Comparison of ENCODE assay signal across 11 cellular contexts in the genomic region with DNA sequence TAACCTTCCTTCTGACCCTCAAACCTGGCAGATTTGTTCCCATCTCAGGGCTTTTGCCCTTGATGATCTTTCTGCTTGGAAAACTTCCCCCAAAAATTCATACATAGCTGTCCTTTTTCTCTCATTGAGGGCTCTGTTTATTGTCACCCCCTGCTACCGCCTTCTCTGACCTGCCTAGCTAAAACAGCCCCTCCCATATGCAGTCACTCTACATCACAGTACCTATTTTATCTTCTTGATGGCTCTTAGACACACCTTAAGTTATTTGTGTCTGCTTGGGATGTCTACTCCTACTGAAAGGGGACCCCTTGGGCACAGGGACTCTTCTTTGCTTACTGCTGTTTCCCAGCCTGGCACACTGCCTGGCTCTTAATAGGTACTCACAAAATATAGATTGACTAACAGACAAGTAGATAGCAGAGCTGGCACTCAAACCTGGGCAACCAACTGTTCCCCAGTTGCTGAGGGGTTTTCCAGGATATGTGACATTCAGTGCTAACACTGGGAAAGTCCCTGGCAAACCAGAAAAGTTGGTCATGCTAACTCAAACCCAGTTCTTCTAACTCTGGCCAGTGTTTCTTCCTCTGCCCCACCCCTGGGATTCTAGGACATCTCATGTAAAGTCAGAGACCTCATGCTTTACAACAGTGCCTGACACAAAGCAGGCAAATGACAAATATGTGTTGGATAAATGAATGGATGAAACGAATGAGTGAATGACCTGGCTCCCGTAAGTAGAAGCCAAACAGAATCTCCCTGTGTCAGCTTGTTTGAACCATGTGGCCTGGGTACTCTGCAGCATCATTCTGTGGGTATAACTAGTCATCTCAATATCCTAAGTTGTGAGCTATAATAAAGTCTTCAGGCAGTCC. TPM values are rescaled to one million over a fixed set of nuclear protein-coding genes. Genes with fewer than 3 reads are reported as not detected.
DNase-seq lines count a peak whose midpoint lies in the region; ATAC-seq and TF ChIP-seq lines count a peak whose summit lies in the region.
"Had no signal": no experiment of that assay in that cellular context is flagged by ENCODE, and none has a peak within 500 bp of the region (broad histone marks: within the 10 kb centered on the region; RNA-seq: fewer than 3 reads in every experiment).

No MANE protein-coding gene starts in this region.

- no peaks in the 10 kb centered on the region for H3K36me3 ChIP-seq in mesenchymal stem cell (ENCODE audit: control insufficient read depth in 1 of 2, insufficient read depth in 2 of 2, low read depth in 1 of 2, low read length in 2 of 2)
- H3K36me3 ChIP-seq: BE2C had no signal

- no peaks in the 10 kb centered on the region for H3K9me3 ChIP-seq in mesenchymal stem cell (ENCODE audit: control insufficient read depth, low read length)
- H3K9me3 ChIP-seq: BE2C had no signal

- H4K91ac ChIP-seq in mesenchymal stem cell (ENCODE audit: low read length), result no peak overlapping the region

- H3K9me3 Mint-ChIP-seq in natural killer cell treated with Interleukin-12 subunit alpha and Interleukin-12 subunit beta and Interleukin-15 and Interleukin-18, amount 100 ng/mL, for 72 hours, result no peaks in the 10 kb centered on the region
- H3K9me3 Mint-ChIP-seq in natural killer cell, result no peaks in the 10 kb centered on the region
- H3K9me3 Mint-ChIP-seq in T-helper 1 cell treated with Interleukin-12 subunit alpha and Interleukin-12 subunit beta and Interleukin-4 antibody, amounts not matched to agents 30 μg/mL and 1 μg/mL, for 36 hours, result peaks cover 4% of the 10 kb centered on the region
- H3K9me3 Mint-ChIP-seq in stimulated activated naive CD8-positive, alpha-beta T cell treated with anti-CD3 and anti-CD28 coated beads, Interleukin-15, amount 100 ng/mL, for 72 hours, result no peaks in the 10 kb centered on the region
- H3K9me3 Mint-ChIP-seq: activated naive CD4-positive, alpha-beta T cell treated with anti-CD3 and anti-CD28 coated beads, Interleukin-2, amount 10 ng/mL, durations not matched to agents 7 days and 5 days had no signal

- no peak for TF ChIP-seq CTCF in natural killer cell (IDR thresholded peaks at IDR 0.05)

- no peaks in the 10 kb centered on the region for H3K36me3 Mint-ChIP-seq in natural killer cell treated with Interleukin-12 subunit alpha and Interleukin-12 subunit beta and Interleukin-15 and Interleukin-18, amount 100 ng/mL, for 72 hours
- no peaks in the 10 kb centered on the region for H3K36me3 Mint-ChIP-seq in natural killer cell
- no peaks in the 10 kb centered on the region for H3K36me3 Mint-ChIP-seq in T-helper 1 cell treated with Interleukin-12 subunit alpha and Interleukin-12 subunit beta and Interleukin-4 antibody, amounts not matched to agents 30 μg/mL and 1 μg/mL, for 36 hours (ENCODE audit: low read depth)
- H3K36me3 Mint-ChIP-seq: activated naive CD4-positive, alpha-beta T cell treated with anti-CD3 and anti-CD28 coated beads, Interleukin-2, amount 10 ng/mL, durations not matched to agents 7 days and 5 days had no signal

- H2BK5ac ChIP-seq in mesenchymal stem cell (ENCODE audit: low read depth, low read length, poor library complexity, severe bottlenecking), result no peak overlapping the region

- no peak overlapping the region for H3K18ac ChIP-seq in mesenchymal stem cell (ENCODE audit: low read depth in 1 of 2, low read length in 2 of 2)

- no peak overlapping the region for H3K4me3 Mint-ChIP-seq in natural killer cell treated with Interleukin-12 subunit alpha and Interleukin-12 subunit beta and Interleukin-15 and Interleukin-18, amount 100 ng/mL, for 72 hours
- H3K4me3 Mint-ChIP-seq in natural killer cell, result no peak overlapping the region
- H3K4me3 Mint-ChIP-seq in T-helper 1 cell treated with Interleukin-12 subunit alpha and Interleukin-12 subunit beta and Interleukin-4 antibody, amounts not matched to agents 30 μg/mL and 1 μg/mL, for 36 hours, result peak overlapping the region; percentile 26
- H3K4me3 Mint-ChIP-seq in stimulated activated naive CD8-positive, alpha-beta T cell treated with anti-CD3 and anti-CD28 coated beads, Interleukin-15, amount 100 ng/mL, for 72 hours, result peak overlapping the region in 1 of 2 donors; percentile 17
- H3K4me3 Mint-ChIP-seq: activated naive CD4-positive, alpha-beta T cell treated with anti-CD3 and anti-CD28 coated beads, Interleukin-2, amount 10 ng/mL, durations not matched to agents 7 days and 5 days had no signal

- DNase-seq in natural killer cell treated with Interleukin-12 subunit alpha and Interleukin-12 subunit beta and Interleukin-15 and Interleukin-18, amount 100 ng/mL, for 72 hours (ENCODE audit: low spot score), result no peak
- DNase-seq in natural killer cell (no peak), LoVo (ENCODE audit: low spot score) (no peak), mesenchymal stem cell (no peak)
- peak in 1 of 2 donors; percentile 58 for DNase-seq in stimulated activated naive CD8-positive, alpha-beta T cell treated with anti-CD3 and anti-CD28 coated beads, Interleukin-15, amount 100 ng/mL, for 72 hours
- DNase-seq: activated naive CD4-positive, alpha-beta T cell treated with anti-CD3 and anti-CD28 coated beads, Interleukin-2, amount 10 ng/mL, durations not matched to agents 7 days and 5 days; BE2C; NCI-H2227 treated with DMSO at 0.1 percent for 48 hours had no signal

- H3K9ac ChIP-seq in mesenchymal stem cell (ENCODE audit: low read length), result no peak overlapping the region

- no peak overlapping the region for H4K8ac ChIP-seq in mesenchymal stem cell (ENCODE audit: low read length)

- peaks cover 0 to 24% of the 10 kb centered on the region in 2 experiments for H3K27me3 ChIP-seq in mesenchymal stem cell (ENCODE audit: control insufficient read depth in 1 of 2, insufficient read depth in 1 of 2, low read length in 2 of 2)
- H3K27me3 ChIP-seq: BE2C had no signal

- no peak overlapping the region for H3K14ac ChIP-seq in mesenchymal stem cell (ENCODE audit: low read length in 2 of 2)

- no peak overlapping the region for H2BK12ac ChIP-seq in mesenchymal stem cell (ENCODE audit: low read length in 2 of 2)

- no peak overlapping the region for H3K4me2 ChIP-seq in mesenchymal stem cell (ENCODE audit: low read length, poor library complexity, severe bottlenecking)

- no peaks in the 10 kb centered on the region for H3K4me1 ChIP-seq in mesenchymal stem cell (ENCODE audit: control insufficient read depth, insufficient read depth, low read depth, low read length)
- H3K4me1 ChIP-seq: BE2C had no signal

- H2BK120ac ChIP-seq in mesenchymal stem cell (ENCODE audit: low read depth, low read length), result no peak overlapping the region

- H2BK15ac ChIP-seq in mesenchymal stem cell (ENCODE audit: low read depth, poor library complexity, severe bottlenecking), result no peak overlapping the region

- peaks cover 0 to 5% of the 10 kb centered on the region in 2 donors for H3K4me1 Mint-ChIP-seq in natural killer cell treated with Interleukin-12 subunit alpha and Interleukin-12 subunit beta and Interleukin-15 and Interleukin-18, amount 100 ng/mL, for 72 hours (ENCODE audit: low read depth in 2 of 2)
- H3K4me1 Mint-ChIP-seq in natural killer cell, result no peaks in the 10 kb centered on the region
- peaks cover 19% of the 10 kb centered on the region for H3K4me1 Mint-ChIP-seq in T-helper 1 cell treated with Interleukin-12 subunit alpha and Interleukin-12 subunit beta and Interleukin-4 antibody, amounts not matched to agents 30 μg/mL and 1 μg/mL, for 36 hours (ENCODE audit: low read depth)
- H3K4me1 Mint-ChIP-seq in stimulated activated naive CD8-positive, alpha-beta T cell treated with anti-CD3 and anti-CD28 coated beads, Interleukin-15, amount 100 ng/mL, for 72 hours, result peaks cover 9% of the 10 kb centered on the region
- H3K4me1 Mint-ChIP-seq: activated naive CD4-positive, alpha-beta T cell treated with anti-CD3 and anti-CD28 coated beads, Interleukin-2, amount 10 ng/mL, durations not matched to agents 7 days and 5 days had no signal

- H2AK5ac ChIP-seq in mesenchymal stem cell (ENCODE audit: low read length, severe bottlenecking), result no peak overlapping the region

- H2AFZ ChIP-seq in mesenchymal stem cell (ENCODE audit: low read depth, low read length), result no peak overlapping the region

- peak overlapping the region in 1 of 2 donors; percentile 7 for H3K27ac Mint-ChIP-seq in natural killer cell treated with Interleukin-12 subunit alpha and Interleukin-12 subunit beta and Interleukin-15 and Interleukin-18, amount 100 ng/mL, for 72 hours
- H3K27ac Mint-ChIP-seq in natural killer cell, result no peak overlapping the region
- H3K27ac Mint-ChIP-seq in T-helper 1 cell treated with Interleukin-12 subunit alpha and Interleukin-12 subunit beta and Interleukin-4 antibody, amounts not matched to agents 30 μg/mL and 1 μg/mL, for 36 hours, result peak overlapping the region; percentile 70
- peak overlapping the region in 1 of 2 donors; percentile 37 for H3K27ac Mint-ChIP-seq in stimulated activated naive CD8-positive, alpha-beta T cell treated with anti-CD3 and anti-CD28 coated beads, Interleukin-15, amount 100 ng/mL, for 72 hours
- H3K27ac Mint-ChIP-seq: activated naive CD4-positive, alpha-beta T cell treated with anti-CD3 and anti-CD28 coated beads, Interleukin-2, amount 10 ng/mL, durations not matched to agents 7 days and 5 days had no signal

- intact Hi-C loops in natural killer cell (cut with micrococcal nuclease), result no loop called here

- H3K79me1 ChIP-seq in mesenchymal stem cell (replicated peaks; ENCODE audit: low read length, poor library complexity, severe bottlenecking), result no peaks in the 10 kb centered on the region

- H3K4me3 ChIP-seq in mesenchymal stem cell (ENCODE audit: insufficient read depth in 1 of 2, low read depth in 1 of 2, low read length in 2 of 2), result no peak overlapping the region

- WGBS in mesenchymal stem cell, result 82% methylated on average over 3 of the region's 3 CpGs

- no peak overlapping the region for H3K23ac ChIP-seq in mesenchymal stem cell (ENCODE audit: low read length in 2 of 2)

- no peak overlapping the region for H3K27ac ChIP-seq in mesenchymal stem cell (ENCODE audit: low read length, poor library complexity, severe bottlenecking)

- peak; percentile 60 to 68 for ATAC-seq in natural killer cell treated with Interleukin-12 subunit alpha and Interleukin-12 subunit beta and Interleukin-15 and Interleukin-18, amount 100 ng/mL, for 72 hours
- no peak for ATAC-seq in natural killer cell
- ATAC-seq in HG02763 (IDR thresholded peaks at IDR 0.05; ENCODE audit: unreplicated experiment), result peak; percentile 68
- ATAC-seq in stimulated activated naive CD8-positive, alpha-beta T cell treated with anti-CD3 and anti-CD28 coated beads, Interleukin-15, amount 100 ng/mL, for 72 hours, result peak; percentile 92
- ATAC-seq in GM19467 (IDR thresholded peaks at IDR 0.05; ENCODE audit: unreplicated experiment), result no peak

- peaks cover 27 to 35% of the 10 kb centered on the region in 2 donors for H3K27me3 Mint-ChIP-seq in natural killer cell treated with Interleukin-12 subunit alpha and Interleukin-12 subunit beta and Interleukin-15 and Interleukin-18, amount 100 ng/mL, for 72 hours
- H3K27me3 Mint-ChIP-seq in natural killer cell (ENCODE audit: low read depth in 2 of 2), result peaks cover 23 to 57% of the 10 kb centered on the region in 2 donors
- H3K27me3 Mint-ChIP-seq in T-helper 1 cell treated with Interleukin-12 subunit alpha and Interleukin-12 subunit beta and Interleukin-4 antibody, amounts not matched to agents 30 μg/mL and 1 μg/mL, for 36 hours (ENCODE audit: low read depth), result no peaks in the 10 kb centered on the region
- peaks cover 58% of the 10 kb centered on the region for H3K27me3 Mint-ChIP-seq in stimulated activated naive CD8-positive, alpha-beta T cell treated with anti-CD3 and anti-CD28 coated beads, Interleukin-15, amount 100 ng/mL, for 72 hours

- H3K4ac ChIP-seq in mesenchymal stem cell (ENCODE audit: low read depth in 1 of 2, low read length in 2 of 2), result no peak overlapping the region

RNA-seq across cellular contexts. Expression of a gene that starts 19.8 kb away (rescaled TPM):
- 1 to 10 TPM in 1 of 2 donors, under 1 TPM in 1; 0.55 to 1.8 TPM for total RNA-seq in natural killer cell treated with Interleukin-12 subunit alpha and Interleukin-12 subunit beta and Interleukin-15 and Interleukin-18, amount 100 ng/mL, for 72 hours
- not detected for total RNA-seq in natural killer cell
- 6.1 TPM for polyA plus RNA-seq in mesenchymal stem cell (2013, experiment 1 of 2)
- 6.3 TPM for polyA plus RNA-seq in mesenchymal stem cell (2013, experiment 2 of 2)

Comparison
In these comparisons a context has a peak if more than half of its experiments do, and no peak if none do; other contexts are left out.
1. ATAC-seq: peak in natural killer cell treated with Interleukin-12 subunit alpha and Interleukin-12 subunit beta and Interleukin-15 and Interleukin-18, amount 100 ng/mL, for 72 hours (2 of 2), HG02763 (single experiment) and stimulated activated naive CD8-positive, alpha-beta T cell treated with anti-CD3 and anti-CD28 coated beads, Interleukin-15, amount 100 ng/mL, for 72 hours (single experiment); none in natural killer cell (0 of 3) and GM19467 (single experiment).